ENCODE assay signal across 20 cellular contexts in the genomic region with DNA sequence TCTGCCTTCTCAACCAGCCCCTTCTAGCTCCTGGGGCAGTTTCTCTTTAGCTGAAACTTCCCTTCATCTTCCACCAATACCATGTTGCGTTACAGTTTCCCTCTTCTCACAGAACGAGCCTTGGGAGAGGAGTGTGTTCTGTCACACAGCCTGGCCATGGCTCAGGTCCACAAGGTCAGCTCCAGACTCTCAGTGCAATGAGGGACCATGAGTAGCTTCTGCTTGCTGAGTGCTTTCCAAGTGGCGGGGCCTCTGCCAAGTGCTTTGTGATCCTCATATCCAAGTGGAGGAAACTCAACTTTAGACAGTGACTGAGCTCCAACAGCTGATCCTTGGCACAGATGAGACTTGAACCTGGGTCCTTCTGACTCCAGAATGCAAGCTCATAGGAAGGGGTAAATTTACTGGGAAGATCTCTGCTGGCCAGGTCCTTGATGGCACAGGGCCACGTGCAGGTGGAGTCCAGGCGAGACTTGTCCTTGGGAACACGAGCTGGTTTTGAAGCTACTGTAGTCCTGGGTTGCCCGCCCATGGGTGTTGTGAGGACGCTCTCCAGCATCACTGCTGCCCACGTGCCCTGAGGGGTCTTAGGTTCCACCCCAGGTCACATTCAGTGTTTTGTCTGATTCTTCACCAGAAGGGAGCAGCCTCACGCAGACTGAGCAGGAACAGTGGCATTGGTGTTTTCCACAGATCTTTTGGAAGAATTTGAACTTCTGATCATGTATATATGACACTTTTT.
DNase-seq lines count a peak whose midpoint lies in the region; ATAC-seq, FAIRE-seq and TF ChIP-seq lines count a peak whose summit lies in the region.
"Had no signal": no experiment of that assay in that cellular context is flagged by ENCODE, and none has a peak within 500 bp of the region (broad histone marks: within the 10 kb centered on the region; RNA-seq: fewer than 3 reads in every experiment).

No MANE protein-coding gene starts in this region.

- no peak for ATAC-seq in stimulated activated naive CD8-positive, alpha-beta T cell treated with anti-CD3 and anti-CD28 coated beads, Interleukin-15, amount 100 ng/mL, for 72 hours
- ATAC-seq: A549 had no signal

- H3K4ac ChIP-seq in neuronal stem cell (ENCODE audit: low read length), result no peak overlapping the region

- intact Hi-C loops in kidney (cut with DNase I), result no loop called here

- no peak overlapping the region for H2BK15ac ChIP-seq in neuronal stem cell (ENCODE audit: low read length)

- H2BK5ac ChIP-seq in neuronal stem cell (ENCODE audit: low read length), result peak overlapping the region; percentile 57

- H2AFZ ChIP-seq in neuronal stem cell (ENCODE audit: low read length), result no peak overlapping the region
- H2AFZ ChIP-seq: GM23248 had no signal

- FAIRE-seq in kidney (lab: Jason Lieb, UNC), result no peak
- FAIRE-seq: A549, D721Med, G401.6, GM12891, H54 had no signal

- H3K4me1 Mint-ChIP-seq in stimulated activated naive CD8-positive, alpha-beta T cell treated with anti-CD3 and anti-CD28 coated beads, Interleukin-15, amount 100 ng/mL, for 72 hours, result no peaks in the 10 kb centered on the region
- H3K4me1 Mint-ChIP-seq: CD4-positive, alpha-beta memory T cell had no signal

- H3K4me1 ChIP-seq in kidney (ENCODE audit: control insufficient read depth in 1 of 2, insufficient read depth in 1 of 2, low read depth in 1 of 2, low read length in 2 of 2), result no peaks in the 10 kb centered on the region
- H3K4me1 ChIP-seq in neuronal stem cell (ENCODE audit: control insufficient read depth in 2 of 2, insufficient read depth in 1 of 2, low read depth in 1 of 2, low read length in 2 of 2), result no peaks in the 10 kb centered on the region
- H3K4me1 ChIP-seq: A549, BE2C had no signal

- WGBS in neuronal stem cell (ENCODE audit: extremely low coverage in 2 of 2, insufficient read length in 2 of 2, insufficient replicate concordance in 1 of 2), 2 donors, result no CpG with 5 or more reads among the region's 10 CpGs

- H3K36me3 ChIP-seq in H7 (replicated peaks; ENCODE audit: control insufficient read depth, insufficient read depth, low read length) (no peaks in the 10 kb centered on the region), kidney (ENCODE audit: control insufficient read depth in 1 of 2, insufficient read depth in 2 of 2, low read length in 2 of 2) (no peaks in the 10 kb centered on the region), neuronal stem cell (replicated peaks in 1 of 2; ENCODE audit: control insufficient read depth in 2 of 2, insufficient read depth in 2 of 2, low read length in 2 of 2) (peaks cover 0 to 1% of the 10 kb centered on the region in 2 donors)
- H3K36me3 ChIP-seq: BE2C had no signal

- H3K27me3 ChIP-seq in H7 (ENCODE audit: control insufficient read depth, insufficient read depth, low read length) (peaks cover 11% of the 10 kb centered on the region; the same call in 1 of the 2 replicates), neuronal stem cell (ENCODE audit: control insufficient read depth in 3 of 3, insufficient read depth in 3 of 3, low read depth in 1 of 3, low read length in 3 of 3) (no peaks in the 10 kb centered on the region)
- H3K27me3 ChIP-seq: BE2C had no signal

- H3K18ac ChIP-seq in neuronal stem cell (ENCODE audit: low read length), result no peak overlapping the region

- no peaks in the 10 kb centered on the region for H3K27me3 Mint-ChIP-seq in stimulated activated naive CD8-positive, alpha-beta T cell treated with anti-CD3 and anti-CD28 coated beads, Interleukin-15, amount 100 ng/mL, for 72 hours
- H3K27me3 Mint-ChIP-seq: CD4-positive, alpha-beta memory T cell had no signal

- H2BK12ac ChIP-seq in neuronal stem cell (ENCODE audit: low read length), result no peak overlapping the region

- no peak overlapping the region for H2BK120ac ChIP-seq in neuronal stem cell (ENCODE audit: low read depth, low read length)

- H3K4me2 ChIP-seq in neuronal stem cell (ENCODE audit: insufficient read depth, low read length, poor library complexity, severe bottlenecking), result no peak overlapping the region
- H3K4me2 ChIP-seq: A549 had no signal

- no peak overlapping the region for H2AK5ac ChIP-seq in neuronal stem cell (ENCODE audit: low read depth, low read length)

- no peak overlapping the region for H4K8ac ChIP-seq in neuronal stem cell (ENCODE audit: low read depth, low read length)

- no peak overlapping the region for H3K4me3 Mint-ChIP-seq in stimulated activated naive CD8-positive, alpha-beta T cell treated with anti-CD3 and anti-CD28 coated beads, Interleukin-15, amount 100 ng/mL, for 72 hours
- H3K4me3 Mint-ChIP-seq: CD4-positive, alpha-beta memory T cell had no signal

- no peak overlapping the region for H3K23ac ChIP-seq in neuronal stem cell (ENCODE audit: low read depth, low read length, poor library complexity)

- TF ChIP-seq CTCF in kidney (IDR thresholded peaks at IDR 0.05; ENCODE audit: borderline replicate concordance, extremely low read depth, insufficient read depth), result no peak

- H3K27ac Mint-ChIP-seq in stimulated activated naive CD8-positive, alpha-beta T cell treated with anti-CD3 and anti-CD28 coated beads, Interleukin-15, amount 100 ng/mL, for 72 hours, result no peak overlapping the region

- H3K27ac ChIP-seq in kidney (ENCODE audit: low read depth in 2 of 2, low read length in 2 of 2) (no peak overlapping the region), neuronal stem cell (replicated peaks; ENCODE audit: low read length) (no peak overlapping the region)
- H3K27ac ChIP-seq: A549, C4-2B, GM23248 had no signal

- no peak overlapping the region for H4K91ac ChIP-seq in neuronal stem cell (ENCODE audit: low read depth, low read length, poor library complexity)

- no peak overlapping the region for H3K9ac ChIP-seq in kidney (ENCODE audit: low read length in 2 of 2)
- H3K9ac ChIP-seq in neuronal stem cell (ENCODE audit: low read depth, low read length, poor library complexity), result no peak overlapping the region
- H3K9ac ChIP-seq: GM23248 had no signal

- DNase-seq in D341Med (ENCODE audit: low spot score), result peak; percentile 4
- peak; percentile 1 for DNase-seq in H7
- peak; percentile 35 for DNase-seq in kidney
- no peak for DNase-seq in neuronal stem cell (ENCODE audit: low spot score)
- no peak for DNase-seq in stimulated activated naive CD8-positive, alpha-beta T cell treated with anti-CD3 and anti-CD28 coated beads, Interleukin-15, amount 100 ng/mL, for 72 hours
- DNase-seq in HUDEP-2 (lab: John Stamatoyannopoulos, UW; ENCODE audit: unreplicated experiment in 76 of 76), result no peak
- no peak for DNase-seq in foreskin melanocyte
- DNase-seq in stimulated activated CD4-positive, alpha-beta T cell treated with anti-CD3 and anti-CD28 coated beads, Interleukin-2, amount 100 ng/mL, for 24 hours, result no peak
- DNase-seq: BE2C; CD4-positive, alpha-beta memory T cell; DMS153; DMS79 treated with DMSO at 0.1 percent for 48 hours; EL; GM23248 had no signal

- H3K9me3 ChIP-seq in kidney (ENCODE audit: control insufficient read depth in 1 of 2, low read length in 2 of 2) (peaks cover 0 to 4% of the 10 kb centered on the region in 2 donors), neuronal stem cell (replicated peaks in 1 of 2; ENCODE audit: control insufficient read depth in 2 of 2, insufficient read depth in 1 of 2, low read depth in 1 of 2, low read length in 2 of 2) (peaks cover 0 to 14% of the 10 kb centered on the region in 2 donors)
- H3K9me3 ChIP-seq: A549, BE2C had no signal

- H3K14ac ChIP-seq in neuronal stem cell (ENCODE audit: low read length), result no peak overlapping the region

- no peak overlapping the region for H3K4me3 ChIP-seq in H7 (ENCODE audit: insufficient read depth, low read depth, low read length)
- no peak overlapping the region for H3K4me3 ChIP-seq in kidney (ENCODE audit: low read length in 2 of 2)
- H3K4me3 ChIP-seq in neuronal stem cell (ENCODE audit: low read length in 2 of 2), result no peak overlapping the region
- H3K4me3 ChIP-seq: A549, GM23248 had no signal

- no peaks in the 10 kb centered on the region for H3K79me1 ChIP-seq in neuronal stem cell (ENCODE audit: low read depth, low read length)

- peaks cover 32 to 67% of the 10 kb centered on the region in 2 donors for H3K9me3 Mint-ChIP-seq in stimulated activated naive CD8-positive, alpha-beta T cell treated with anti-CD3 and anti-CD28 coated beads, Interleukin-15, amount 100 ng/mL, for 72 hours

Comparison
In these comparisons a context has a peak if more than half of its experiments do, and no peak if none do; other contexts are left out.
1. DNase-seq: peak in D341Med (single experiment), H7 (single experiment) and kidney (single experiment); none in neuronal stem cell (single experiment), stimulated activated naive CD8-positive, alpha-beta T cell treated with anti-CD3 and anti-CD28 coated beads, Interleukin-15, amount 100 ng/mL, for 72 hours (0 of 2), HUDEP-2 (0 of 76), foreskin melanocyte (single experiment) and stimulated activated CD4-positive, alpha-beta T cell treated with anti-CD3 and anti-CD28 coated beads, Interleukin-2, amount 100 ng/mL, for 24 hours (0 of 2).